Comparison of ENCODE assay signal across 8 cellular contexts in the genomic region with DNA sequence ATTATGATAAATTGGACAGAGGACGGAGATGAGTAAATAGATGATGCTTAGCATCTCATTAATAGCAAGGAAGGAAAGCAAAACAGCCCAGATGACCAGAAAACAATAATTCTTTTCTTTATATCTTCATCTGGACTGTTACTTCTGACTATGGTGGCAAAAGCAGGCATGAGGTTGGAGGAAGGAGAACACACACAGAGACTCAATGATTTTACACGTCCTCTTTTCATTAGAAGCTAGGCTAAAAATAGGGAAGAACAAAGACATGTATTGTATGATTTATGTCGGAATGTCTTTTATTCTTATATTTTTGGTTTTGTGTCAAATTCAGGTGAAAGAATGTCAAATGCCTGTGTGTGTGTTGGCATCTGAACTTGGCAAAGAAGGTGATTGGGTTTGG.
"Had no signal": no experiment of that assay in that cellular context is flagged by ENCODE, and none has a peak within 500 bp of the region (broad histone marks: within the 10 kb centered on the region; RNA-seq: fewer than 3 reads in every experiment).

No MANE protein-coding gene starts in this region.

- H3K27ac Mint-ChIP-seq: GM23338, H9, HFFc6 had no signal

- ATAC-seq: GM23338, HCT116 had no signal

- DNase-seq: GM23248, GOT3, H7, H9, HCEC 1CT, HFFc6 had no signal

- H3K9me3 Mint-ChIP-seq: GM23338, H9, HFFc6 had no signal

- H3K4me3 Mint-ChIP-seq: GM23338, H9, HFFc6 had no signal
